ENCODE assay signal across 1 cellular context in genomic region chr20:5950271-5951031, GRCh38.
TF ChIP-seq lines count a peak whose summit lies in the region.

TSS of gene MCM8 (plus strand) at chr20:5950652. CDS start at chr20:5952016, 1,364 bp downstream.
TSS of gene TRMT6 (minus strand) at chr20:5950533. CDS start at chr20:5950405, 128 bp downstream.

TF ChIP-seq in HepG2, 621 proteins besides CTCF, POLR2A, EP300 and RAD21 (continued from another document and continues in another):
- TF ChIP-seq BCL6 (CRISPR knock-in tag; IDR thresholded peaks at IDR 0.05) (peak; percentile 63; the same call in 1 of the 2 replicates), DMAP1 (CRISPR knock-in tag; IDR thresholded peaks at IDR 0.05) (peak; percentile 99), ZNF414 (CRISPR knock-in tag; IDR thresholded peaks at IDR 0.05) (peak; percentile 90), ZNF558 (CRISPR knock-in tag; IDR thresholded peaks at IDR 0.05; ENCODE audit: borderline replicate concordance) (peak; percentile 62; the same call in 1 of the 2 replicates), SP4 (CRISPR knock-in tag; IDR thresholded peaks at IDR 0.05) (peak; percentile 91), HOXA3 (CRISPR knock-in tag; IDR thresholded peaks at IDR 0.05) (peak; percentile 97), NFRKB (IDR thresholded peaks at IDR 0.05) (no peak), RARG (CRISPR knock-in tag; IDR thresholded peaks at IDR 0.05; ENCODE audit: low read depth) (0 out of 2 replicates have a peak, but pooled peaks have one; percentile 83), HCFC1 (IDR thresholded peaks at IDR 0.05; ENCODE audit: low read depth, low read length) (peak; percentile 72), NAIF1 (CRISPR knock-in tag; IDR thresholded peaks at IDR 0.05; ENCODE audit: borderline replicate concordance) (peak; percentile 72), HNF1A (IDR thresholded peaks at IDR 0.05; ENCODE audit: low read depth) (no peak), HNF1A (CRISPR knock-in tag; IDR thresholded peaks at IDR 0.05; ENCODE audit: borderline replicate concordance) (peak; percentile 86; the same call in 1 of the 2 replicates), ISL2 (CRISPR knock-in tag; IDR thresholded peaks at IDR 0.05) (peak; percentile 85), TEAD2 (CRISPR knock-in tag; IDR thresholded peaks at IDR 0.05) (peak; percentile 65; the same call in 1 of the 2 replicates), ZNF329 (CRISPR knock-in tag; IDR thresholded peaks at IDR 0.05; ENCODE audit: low read depth) (no peak), CSRNP2 (CRISPR knock-in tag; conservative IDR thresholded peaks at IDR 0.05; ENCODE audit: low read depth) (no peak), TFE3 (CRISPR knock-in tag; IDR thresholded peaks at IDR 0.05) (peak; percentile 91), YEATS2 (CRISPR knock-in tag; IDR thresholded peaks at IDR 0.05; ENCODE audit: borderline replicate concordance) (peak; percentile 100), GFI1 (CRISPR knock-in tag; IDR thresholded peaks at IDR 0.05; ENCODE audit: borderline replicate concordance) (peak; percentile 79), RXRA (CRISPR knock-in tag; IDR thresholded peaks at IDR 0.05) (peak; percentile 85), CCAR2 (optimal IDR thresholded peaks at IDR 0.05; ENCODE audit: low read depth, low read length) (no peak), ZNF354B (CRISPR knock-in tag; IDR thresholded peaks at IDR 0.05) (no peak), ZMYM3 (CRISPR knock-in tag; IDR thresholded peaks at IDR 0.05) (peak; percentile 20; the same call in 1 of the 2 replicates), SMAD9 (CRISPR knock-in tag; IDR thresholded peaks at IDR 0.05) (peak; percentile 82), MXI1 (IDR thresholded peaks at IDR 0.05; ENCODE audit: borderline replicate concordance, low read depth, low read length) (peak; percentile 100), TEF (CRISPR knock-in tag; IDR thresholded peaks at IDR 0.05) (no peak; the same call in 1 of the 2 replicates), MAFG (CRISPR knock-in tag; IDR thresholded peaks at IDR 0.05) (no peak), PHF5A (CRISPR knock-in tag; IDR thresholded peaks at IDR 0.05; ENCODE audit: low read depth, unreplicated experiment) (peak; percentile 94), NCOR1 (IDR thresholded peaks at IDR 0.05; ENCODE audit: borderline replicate concordance, low read length) (peak; percentile 58; the same call in 1 of the 2 replicates), KLF16 (CRISPR knock-in tag; IDR thresholded peaks at IDR 0.05) (peak in 1 of 2 experiments; percentile 99; a peak in 2 of 4 replicates), ZNF777 (CRISPR knock-in tag; IDR thresholded peaks at IDR 0.05) (peak; percentile 73; the same call in 1 of the 2 replicates), THYN1 (CRISPR knock-in tag; IDR thresholded peaks at IDR 0.05; ENCODE audit: borderline replicate concordance, low read depth) (no peak), HES4 (CRISPR knock-in tag; IDR thresholded peaks at IDR 0.05; ENCODE audit: borderline replicate concordance) (peak; percentile 75; the same call in 1 of the 2 replicates), KMT2A (CRISPR knock-in tag; IDR thresholded peaks at IDR 0.05) (peak; percentile 99), MED1 (CRISPR knock-in tag; IDR thresholded peaks at IDR 0.05) (peak; percentile 77; the same call in 1 of the 2 replicates), BRCA1 (CRISPR knock-in tag; IDR thresholded peaks at IDR 0.05) (no peak; the same call in 1 of the 2 replicates), ZNF543 (CRISPR knock-in tag; IDR thresholded peaks at IDR 0.05) (peak; percentile 90; the same call in 1 of the 2 replicates), ZNF24 (IDR thresholded peaks at IDR 0.05) (no peak), KDM4B (CRISPR knock-in tag; IDR thresholded peaks at IDR 0.05) (peak; percentile 96; the same call in 1 of the 2 replicates), KDM6A (CRISPR knock-in tag; IDR thresholded peaks at IDR 0.05; ENCODE audit: low read depth) (no peak), NFE2 (CRISPR knock-in tag; IDR thresholded peaks at IDR 0.05) (peak; percentile 10; the same call in 1 of the 2 replicates), SIX4 (CRISPR knock-in tag; IDR thresholded peaks at IDR 0.05) (peak; percentile 90)
- TF ChIP-seq, protein P1, sequence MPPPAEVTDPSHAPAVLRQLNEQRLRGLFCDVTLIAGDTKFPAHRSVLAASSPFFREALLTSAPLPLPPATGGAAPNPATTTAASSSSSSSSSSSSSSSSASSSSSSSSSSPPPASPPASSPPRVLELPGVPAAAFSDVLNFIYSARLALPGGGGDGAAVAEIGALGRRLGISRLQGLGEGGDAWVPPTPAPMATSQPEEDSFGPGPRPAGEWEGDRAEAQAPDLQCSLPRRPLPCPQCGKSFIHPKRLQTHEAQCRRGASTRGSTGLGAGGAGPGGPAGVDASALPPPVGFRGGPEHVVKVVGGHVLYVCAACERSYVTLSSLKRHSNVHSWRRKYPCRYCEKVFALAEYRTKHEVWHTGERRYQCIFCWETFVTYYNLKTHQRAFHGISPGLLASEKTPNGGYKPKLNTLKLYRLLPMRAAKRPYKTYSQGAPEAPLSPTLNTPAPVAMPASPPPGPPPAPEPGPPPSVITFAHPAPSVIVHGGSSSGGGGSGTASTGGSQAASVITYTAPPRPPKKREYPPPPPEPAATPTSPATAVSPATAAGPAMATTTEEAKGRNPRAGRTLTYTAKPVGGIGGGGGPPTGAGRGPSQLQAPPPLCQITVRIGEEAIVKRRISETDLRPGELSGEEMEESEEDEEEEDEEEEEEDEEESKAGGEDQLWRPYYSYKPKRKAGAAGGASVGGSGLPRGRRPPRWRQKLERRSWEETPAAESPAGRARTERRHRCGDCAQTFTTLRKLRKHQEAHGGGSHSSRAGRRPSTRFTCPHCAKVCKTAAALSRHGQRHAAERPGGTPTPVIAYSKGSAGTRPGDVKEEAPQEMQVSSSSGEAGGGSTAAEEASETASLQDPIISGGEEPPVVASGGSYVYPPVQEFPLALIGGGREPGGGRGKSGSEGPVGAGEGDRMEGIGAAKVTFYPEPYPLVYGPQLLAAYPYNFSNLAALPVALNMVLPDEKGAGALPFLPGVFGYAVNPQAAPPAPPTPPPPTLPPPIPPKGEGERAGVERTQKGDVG (CRISPR knock-in tag; IDR thresholded peaks at IDR 0.05; ENCODE audit: borderline replicate concordance) = peak; percentile 95
- TF ChIP-seq, protein P2, sequence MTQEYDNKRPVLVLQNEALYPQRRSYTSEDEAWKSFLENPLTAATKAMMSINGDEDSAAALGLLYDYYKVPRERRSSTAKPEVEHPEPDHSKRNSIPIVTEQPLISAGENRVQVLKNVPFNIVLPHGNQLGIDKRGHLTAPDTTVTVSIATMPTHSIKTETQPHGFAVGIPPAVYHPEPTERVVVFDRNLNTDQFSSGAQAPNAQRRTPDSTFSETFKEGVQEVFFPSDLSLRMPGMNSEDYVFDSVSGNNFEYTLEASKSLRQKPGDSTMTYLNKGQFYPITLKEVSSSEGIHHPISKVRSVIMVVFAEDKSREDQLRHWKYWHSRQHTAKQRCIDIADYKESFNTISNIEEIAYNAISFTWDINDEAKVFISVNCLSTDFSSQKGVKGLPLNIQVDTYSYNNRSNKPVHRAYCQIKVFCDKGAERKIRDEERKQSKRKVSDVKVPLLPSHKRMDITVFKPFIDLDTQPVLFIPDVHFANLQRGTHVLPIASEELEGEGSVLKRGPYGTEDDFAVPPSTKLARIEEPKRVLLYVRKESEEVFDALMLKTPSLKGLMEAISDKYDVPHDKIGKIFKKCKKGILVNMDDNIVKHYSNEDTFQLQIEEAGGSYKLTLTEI (CRISPR knock-in tag; conservative IDR thresholded peaks at IDR 0.05) = no peak
- TF ChIP-seq, protein P3, sequence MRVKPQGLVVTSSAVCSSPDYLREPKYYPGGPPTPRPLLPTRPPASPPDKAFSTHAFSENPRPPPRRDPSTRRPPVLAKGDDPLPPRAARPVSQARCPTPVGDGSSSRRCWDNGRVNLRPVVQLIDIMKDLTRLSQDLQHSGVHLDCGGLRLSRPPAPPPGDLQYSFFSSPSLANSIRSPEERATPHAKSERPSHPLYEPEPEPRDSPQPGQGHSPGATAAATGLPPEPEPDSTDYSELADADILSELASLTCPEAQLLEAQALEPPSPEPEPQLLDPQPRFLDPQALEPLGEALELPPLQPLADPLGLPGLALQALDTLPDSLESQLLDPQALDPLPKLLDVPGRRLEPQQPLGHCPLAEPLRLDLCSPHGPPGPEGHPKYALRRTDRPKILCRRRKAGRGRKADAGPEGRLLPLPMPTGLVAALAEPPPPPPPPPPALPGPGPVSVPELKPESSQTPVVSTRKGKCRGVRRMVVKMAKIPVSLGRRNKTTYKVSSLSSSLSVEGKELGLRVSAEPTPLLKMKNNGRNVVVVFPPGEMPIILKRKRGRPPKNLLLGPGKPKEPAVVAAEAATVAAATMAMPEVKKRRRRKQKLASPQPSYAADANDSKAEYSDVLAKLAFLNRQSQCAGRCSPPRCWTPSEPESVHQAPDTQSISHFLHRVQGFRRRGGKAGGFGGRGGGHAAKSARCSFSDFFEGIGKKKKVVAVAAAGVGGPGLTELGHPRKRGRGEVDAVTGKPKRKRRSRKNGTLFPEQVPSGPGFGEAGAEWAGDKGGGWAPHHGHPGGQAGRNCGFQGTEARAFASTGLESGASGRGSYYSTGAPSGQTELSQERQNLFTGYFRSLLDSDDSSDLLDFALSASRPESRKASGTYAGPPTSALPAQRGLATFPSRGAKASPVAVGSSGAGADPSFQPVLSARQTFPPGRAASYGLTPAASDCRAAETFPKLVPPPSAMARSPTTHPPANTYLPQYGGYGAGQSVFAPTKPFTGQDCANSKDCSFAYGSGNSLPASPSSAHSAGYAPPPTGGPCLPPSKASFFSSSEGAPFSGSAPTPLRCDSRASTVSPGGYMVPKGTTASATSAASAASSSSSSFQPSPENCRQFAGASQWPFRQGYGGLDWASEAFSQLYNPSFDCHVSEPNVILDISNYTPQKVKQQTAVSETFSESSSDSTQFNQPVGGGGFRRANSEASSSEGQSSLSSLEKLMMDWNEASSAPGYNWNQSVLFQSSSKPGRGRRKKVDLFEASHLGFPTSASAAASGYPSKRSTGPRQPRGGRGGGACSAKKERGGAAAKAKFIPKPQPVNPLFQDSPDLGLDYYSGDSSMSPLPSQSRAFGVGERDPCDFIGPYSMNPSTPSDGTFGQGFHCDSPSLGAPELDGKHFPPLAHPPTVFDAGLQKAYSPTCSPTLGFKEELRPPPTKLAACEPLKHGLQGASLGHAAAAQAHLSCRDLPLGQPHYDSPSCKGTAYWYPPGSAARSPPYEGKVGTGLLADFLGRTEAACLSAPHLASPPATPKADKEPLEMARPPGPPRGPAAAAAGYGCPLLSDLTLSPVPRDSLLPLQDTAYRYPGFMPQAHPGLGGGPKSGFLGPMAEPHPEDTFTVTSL (CRISPR knock-in tag; IDR thresholded peaks at IDR 0.05; ENCODE audit: borderline replicate concordance) = 0 out of 2 replicates have a peak, but pooled peaks have one; percentile 77
